Comparison of ENCODE assay signal across 26 cellular contexts in the genomic region with DNA sequence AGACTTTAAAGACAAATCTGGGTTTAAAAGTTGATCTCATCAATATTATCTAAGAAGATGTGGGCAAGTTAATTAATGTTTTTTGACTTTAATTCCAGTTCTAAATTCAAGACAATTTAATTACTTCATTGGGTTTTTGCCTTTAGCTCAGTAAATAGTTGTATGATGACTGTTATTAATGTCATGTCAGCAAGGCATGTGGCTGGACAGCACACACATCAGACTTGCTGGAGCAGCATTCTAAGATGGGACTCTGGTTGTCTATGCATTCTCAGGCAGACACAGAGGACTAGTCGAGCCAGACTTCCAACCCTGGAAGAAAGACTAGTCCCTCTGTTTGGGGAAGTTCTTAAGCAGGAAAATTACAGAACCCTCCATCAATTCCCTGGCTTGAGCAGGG.
"Had no signal": no experiment of that assay in that cellular context is flagged by ENCODE, and none has a peak within 500 bp of the region (broad histone marks: within the 10 kb centered on the region; RNA-seq: fewer than 3 reads in every experiment).

No MANE protein-coding gene starts in this region.

- H3K27me3 ChIP-seq: body of pancreas, esophagus muscularis mucosa, left lung, sigmoid colon, tibial artery had no signal

- H3K9me3 ChIP-seq: body of pancreas, esophagus muscularis mucosa, left lung, sigmoid colon, tibial artery had no signal

- H3K4me1 Mint-ChIP-seq: activated CD4-positive, alpha-beta T cell treated with anti-CD3 and anti-CD28 coated beads, Interleukin-2, amount 10 ng/mL, durations not matched to agents 7 days and 5 days; activated naive CD8-positive, alpha-beta T cell treated with anti-CD3 and anti-CD28 coated beads, Interleukin-2, amount 50 U/mL, for 24 hours; naive thymus-derived CD4-positive, alpha-beta T cell; neural crest cell had no signal

- H3K9me3 Mint-ChIP-seq: activated CD4-positive, alpha-beta T cell treated with anti-CD3 and anti-CD28 coated beads, Interleukin-2, amount 10 ng/mL, durations not matched to agents 7 days and 5 days; activated naive CD8-positive, alpha-beta T cell treated with anti-CD3 and anti-CD28 coated beads, Interleukin-2, amount 50 U/mL, for 24 hours; activated T-helper 1 cell treated with anti-CD3 and anti-CD28 coated beads, Interleukin-12 subunit alpha, Interleukin-12 subunit beta, Interleukin-2, Interleukin-4 antibody, amounts not matched to agents 30 ng/mL and 10 ng/mL and 1 ng/mL, durations not matched to agents 14 hours and 24 hours and 36 hours; stimulated activated naive CD8-positive, alpha-beta T cell treated with anti-CD3 and anti-CD28 coated beads, Interleukin-15, Interleukin-2, amounts not matched to agents 100 ng/mL and 50 ng/mL, for 24 hours had no signal

- H3K4me1 ChIP-seq: body of pancreas, left lung had no signal

- H3K27ac Mint-ChIP-seq: activated CD4-positive, alpha-beta T cell treated with anti-CD3 and anti-CD28 coated beads, Interleukin-2, amount 10 ng/mL, durations not matched to agents 7 days and 5 days; activated CD8-positive, alpha-beta T cell treated with anti-CD3 and anti-CD28 coated beads, Interleukin-2, amount 10 ng/mL, durations not matched to agents 7 days and 5 days; activated naive CD8-positive, alpha-beta T cell treated with anti-CD3 and anti-CD28 coated beads, Interleukin-2, amount 50 U/mL, for 24 hours; activated T-helper 1 cell treated with anti-CD3 and anti-CD28 coated beads, Interleukin-12 subunit alpha, Interleukin-12 subunit beta, Interleukin-2, Interleukin-4 antibody, amounts not matched to agents 30 ng/mL and 10 ng/mL and 1 ng/mL, durations not matched to agents 14 hours and 24 hours and 36 hours; naive thymus-derived CD4-positive, alpha-beta T cell; stimulated activated naive CD8-positive, alpha-beta T cell treated with anti-CD3 and anti-CD28 coated beads, Interleukin-15, Interleukin-2, amounts not matched to agents 100 ng/mL and 50 ng/mL, for 24 hours had no signal

- H3K36me3 ChIP-seq: esophagus muscularis mucosa, left lung, sigmoid colon, tibial artery, WERI-Rb-1 had no signal

- FAIRE-seq: colon, TTC549 had no signal

- DNase-seq: activated CD4-positive, alpha-beta T cell treated with anti-CD3 and anti-CD28 coated beads, Interleukin-2, amount 10 ng/mL, durations not matched to agents 7 days and 5 days; activated CD4-positive, CD25-positive, alpha-beta regulatory T cell treated with anti-CD3 and anti-CD28 coated beads, Interleukin-2, amount 50 U/mL, for 72 hours; activated CD8-positive, alpha-beta T cell treated with anti-CD3 and anti-CD28 coated beads, Interleukin-2, amount 10 ng/mL, durations not matched to agents 7 days and 5 days; activated gamma-delta T cell; activated naive CD4-positive, alpha-beta T cell treated with anti-CD3 and anti-CD28 coated beads, Interleukin-2, amount 50 U/mL, for 16 hours; activated naive CD8-positive, alpha-beta T cell treated with anti-CD3 and anti-CD28 coated beads, Interleukin-2, amount 50 U/mL, for 24 hours; anterior cingulate cortex; body of pancreas; caudate nucleus; effector memory CD4-positive, alpha-beta T cell; kidney glomerular epithelial cell; left lung; naive thymus-derived CD4-positive, alpha-beta T cell; posterior cingulate gyrus; sigmoid colon; stimulated activated CD4-positive, alpha-beta T cell treated with anti-CD3 and anti-CD28 coated beads, Interleukin-4, amount 100 ng/mL, for 24 hours; T-helper 1 cell; tibial artery; WERI-Rb-1 had no signal

- ATAC-seq: activated CD8-positive, alpha-beta T cell treated with anti-CD3 and anti-CD28 coated beads, Interleukin-2, amount 10 ng/mL, durations not matched to agents 7 days and 5 days; activated naive CD8-positive, alpha-beta T cell treated with anti-CD3 and anti-CD28 coated beads, Interleukin-2, amount 50 U/mL, for 24 hours; body of pancreas; left lung; naive thymus-derived CD4-positive, alpha-beta T cell had no signal

- H3K36me3 Mint-ChIP-seq: naive thymus-derived CD4-positive, alpha-beta T cell had no signal

- H3K4me3 Mint-ChIP-seq: activated CD4-positive, alpha-beta T cell treated with anti-CD3 and anti-CD28 coated beads, Interleukin-2, amount 10 ng/mL, durations not matched to agents 7 days and 5 days; activated CD8-positive, alpha-beta T cell treated with anti-CD3 and anti-CD28 coated beads, Interleukin-2, amount 10 ng/mL, durations not matched to agents 7 days and 5 days; activated naive CD8-positive, alpha-beta T cell treated with anti-CD3 and anti-CD28 coated beads, Interleukin-2, amount 50 U/mL, for 24 hours; activated T-helper 1 cell treated with anti-CD3 and anti-CD28 coated beads, Interleukin-12 subunit alpha, Interleukin-12 subunit beta, Interleukin-2, Interleukin-4 antibody, amounts not matched to agents 30 ng/mL and 10 ng/mL and 1 ng/mL, durations not matched to agents 14 hours and 24 hours and 36 hours; naive thymus-derived CD4-positive, alpha-beta T cell; neural crest cell; stimulated activated naive CD8-positive, alpha-beta T cell treated with anti-CD3 and anti-CD28 coated beads, Interleukin-15, Interleukin-2, amounts not matched to agents 100 ng/mL and 50 ng/mL, for 24 hours had no signal

- H3K4me3 ChIP-seq: body of pancreas, esophagus muscularis mucosa, left lung, lung, sigmoid colon, tibial artery had no signal

- H3K27me3 Mint-ChIP-seq: activated CD4-positive, alpha-beta T cell treated with anti-CD3 and anti-CD28 coated beads, Interleukin-2, amount 10 ng/mL, durations not matched to agents 7 days and 5 days; activated naive CD8-positive, alpha-beta T cell treated with anti-CD3 and anti-CD28 coated beads, Interleukin-2, amount 50 U/mL, for 24 hours; stimulated activated naive CD8-positive, alpha-beta T cell treated with anti-CD3 and anti-CD28 coated beads, Interleukin-15, Interleukin-2, amounts not matched to agents 100 ng/mL and 50 ng/mL, for 24 hours had no signal

- H3K27ac ChIP-seq: body of pancreas, esophagus muscularis mucosa, left lung, sigmoid colon, tibial artery, WERI-Rb-1 had no signal
